ENCODE assay signal across 1 cellular context in genomic region chr3:53844262-53845102, GRCh38.
TF ChIP-seq lines count a peak whose summit lies in the region.

No MANE protein-coding gene starts in this region.

TF ChIP-seq in HepG2, 621 proteins besides CTCF, POLR2A, EP300 and RAD21 (continued from another document and continues in another):
- no peak for TF ChIP-seq MNT (IDR thresholded peaks at IDR 0.05)
- TF ChIP-seq GMEB1 (CRISPR knock-in tag; IDR thresholded peaks at IDR 0.05; ENCODE audit: borderline replicate concordance): no peak; the same call in 1 of the 2 replicates
- no peak for TF ChIP-seq ZNF34 (CRISPR knock-in tag; IDR thresholded peaks at IDR 0.05; ENCODE audit: borderline replicate concordance)
- peak; percentile 81 for TF ChIP-seq MED8 (CRISPR knock-in tag; IDR thresholded peaks at IDR 0.05; ENCODE audit: insufficient replicate concordance)
- TF ChIP-seq USF2 (IDR thresholded peaks at IDR 0.05; ENCODE audit: low read depth, low read length): no peak
- TF ChIP-seq USF2 (CRISPR knock-in tag; IDR thresholded peaks at IDR 0.05; ENCODE audit: borderline replicate concordance): no peak
- peak; percentile 27; the same call in 1 of the 2 replicates for TF ChIP-seq NR2F2 (IDR thresholded peaks at IDR 0.05; ENCODE audit: borderline replicate concordance, low read depth)
- no peak for TF ChIP-seq NR1H2 (CRISPR knock-in tag; IDR thresholded peaks at IDR 0.05; ENCODE audit: borderline replicate concordance, low read depth)
- no peak for TF ChIP-seq CHCHD3 (CRISPR knock-in tag; IDR thresholded peaks at IDR 0.05)
- TF ChIP-seq ZNF563 (CRISPR knock-in tag; IDR thresholded peaks at IDR 0.05): no peak; the same call in 1 of the 2 replicates
- no peak for TF ChIP-seq ZBTB8A (CRISPR knock-in tag; IDR thresholded peaks at IDR 0.05; ENCODE audit: borderline replicate concordance, low read depth)
- no peak for TF ChIP-seq TCF7 (IDR thresholded peaks at IDR 0.05; ENCODE audit: low read depth)
- peak; percentile 8; the same call in 1 of the 2 replicates for TF ChIP-seq DPF2 (CRISPR knock-in tag; IDR thresholded peaks at IDR 0.05; ENCODE audit: borderline replicate concordance, low read depth)
- TF ChIP-seq ZNF343 (CRISPR knock-in tag; IDR thresholded peaks at IDR 0.05): no peak
- no peak for TF ChIP-seq ZZZ3 (CRISPR knock-in tag; IDR thresholded peaks at IDR 0.05; ENCODE audit: borderline replicate concordance)
- 0 out of 2 replicates have a peak, but pooled peaks have one; percentile 50 for TF ChIP-seq ZNF773 (CRISPR knock-in tag; IDR thresholded peaks at IDR 0.05; ENCODE audit: borderline replicate concordance)
- no peak for TF ChIP-seq STAT5B (CRISPR knock-in tag; IDR thresholded peaks at IDR 0.05)
- no peak for TF ChIP-seq ELF4 (CRISPR knock-in tag; IDR thresholded peaks at IDR 0.05; ENCODE audit: borderline replicate concordance)
- TF ChIP-seq HNF1B (CRISPR knock-in tag; IDR thresholded peaks at IDR 0.05): no peak
- TF ChIP-seq ARID5B (CRISPR knock-in tag; IDR thresholded peaks at IDR 0.05): peak; percentile 79
- TF ChIP-seq ZNF674 (CRISPR knock-in tag; IDR thresholded peaks at IDR 0.05; ENCODE audit: low read depth): no peak
- peak; percentile 72 for TF ChIP-seq ZFY (CRISPR knock-in tag; IDR thresholded peaks at IDR 0.05)
- TF ChIP-seq HMGXB3 (CRISPR knock-in tag; IDR thresholded peaks at IDR 0.05; ENCODE audit: borderline replicate concordance): peak; percentile 18; the same call in 1 of the 2 replicates
- no peak for TF ChIP-seq ZNF775 (CRISPR knock-in tag; IDR thresholded peaks at IDR 0.05; ENCODE audit: borderline replicate concordance)
- no peak for TF ChIP-seq SMC3 (IDR thresholded peaks at IDR 0.05; ENCODE audit: low read length)
- TF ChIP-seq ZGPAT (CRISPR knock-in tag; IDR thresholded peaks at IDR 0.05): peak; percentile 76
- no peak for TF ChIP-seq ZMAT5 (CRISPR knock-in tag; IDR thresholded peaks at IDR 0.05; ENCODE audit: borderline replicate concordance, low read depth)
- no peak for TF ChIP-seq TCF7L2 (IDR thresholded peaks at IDR 0.05; ENCODE audit: low read depth, low read length)
- no peak for TF ChIP-seq CEBPB (IDR thresholded peaks at IDR 0.05; ENCODE audit: borderline replicate concordance, low read depth, low read length)
- TF ChIP-seq SKI (IDR thresholded peaks at IDR 0.05; ENCODE audit: partially characterized antibody): no peak
- no peak for TF ChIP-seq ZIK1 (CRISPR knock-in tag; IDR thresholded peaks at IDR 0.05; ENCODE audit: borderline replicate concordance, low read depth)
- 0 out of 2 replicates have a peak, but pooled peaks have one; percentile 5 for TF ChIP-seq MYPOP (CRISPR knock-in tag; IDR thresholded peaks at IDR 0.05)
- TF ChIP-seq PAF1 (CRISPR knock-in tag; IDR thresholded peaks at IDR 0.05): 0 out of 2 replicates have a peak, but pooled peaks have one; percentile 55
- TF ChIP-seq PCBP2 (optimal IDR thresholded peaks at IDR 0.05; ENCODE audit: low read depth, low read length, poor library complexity, severe bottlenecking): peak; percentile 47
- TF ChIP-seq ZMYM3 (CRISPR knock-in tag; IDR thresholded peaks at IDR 0.05): no peak
- 0 out of 2 replicates have a peak, but pooled peaks have one; percentile 8 for TF ChIP-seq RXRB (CRISPR knock-in tag; IDR thresholded peaks at IDR 0.05; ENCODE audit: borderline replicate concordance)
- 0 out of 2 replicates have a peak, but pooled peaks have one; percentile 15 for TF ChIP-seq DNMT3B (CRISPR knock-in tag; conservative IDR thresholded peaks at IDR 0.05)
- no peak for TF ChIP-seq ZNF788 (CRISPR knock-in tag; IDR thresholded peaks at IDR 0.05; ENCODE audit: borderline replicate concordance)
- no peak for TF ChIP-seq TCF12 (IDR thresholded peaks at IDR 0.05)
- no peak for TF ChIP-seq TCF12 (CRISPR knock-in tag; IDR thresholded peaks at IDR 0.05)
- no peak for TF ChIP-seq SAFB2 (CRISPR knock-in tag; IDR thresholded peaks at IDR 0.05; ENCODE audit: borderline replicate concordance, low read depth)
- peak; percentile 32; the same call in 1 of the 2 replicates for TF ChIP-seq TFDP1 (CRISPR knock-in tag; IDR thresholded peaks at IDR 0.05; ENCODE audit: borderline replicate concordance)
- TF ChIP-seq MXD4 (CRISPR knock-in tag; IDR thresholded peaks at IDR 0.05): no peak; the same call in 1 of the 2 replicates
